29 cellular contexts compared by ENCODE assay signal in the genomic region with DNA sequence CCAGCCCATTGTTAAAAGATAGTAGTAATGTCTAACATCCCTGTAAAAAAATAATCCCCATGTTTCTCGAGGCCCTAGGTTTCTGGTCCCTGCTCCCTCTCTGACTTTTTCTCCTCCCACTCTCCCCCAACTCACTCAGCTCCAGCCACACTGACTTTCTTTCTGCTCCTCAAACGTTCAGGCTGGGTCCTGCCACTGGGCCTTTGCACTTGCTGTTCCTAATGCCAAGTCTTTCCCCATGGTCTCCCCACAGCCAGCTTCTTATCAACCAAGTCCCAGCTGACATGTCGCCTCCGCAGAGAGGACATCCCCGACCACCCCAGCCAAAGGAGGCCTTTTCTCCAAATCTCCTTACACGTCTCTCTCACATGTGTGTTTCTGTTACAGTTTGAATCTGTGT. TPM values are rescaled to one million over a fixed set of nuclear protein-coding genes. Genes with fewer than 3 reads are reported as not detected.
DNase-seq lines count a peak whose midpoint lies in the region; ATAC-seq, FAIRE-seq and TF ChIP-seq lines count a peak whose summit lies in the region.
"Had no signal": no experiment of that assay in that cellular context is flagged by ENCODE, and none has a peak within 500 bp of the region (broad histone marks: within the 10 kb centered on the region; RNA-seq: fewer than 3 reads in every experiment).

No MANE protein-coding gene starts in this region.

- in situ Hi-C loops in HepG2 (cut with HindIII; ENCODE audit: extremely low pct_ligation_motif_present, low pct_unique_long_range_greater_than_20kb), result no loop called here

- H3K36me3 Mint-ChIP-seq in activated T-helper 1 cell treated with anti-CD3 and anti-CD28 coated beads, Interleukin-12 subunit alpha, Interleukin-12 subunit beta, Interleukin-2, Interleukin-4 antibody, amounts not matched to agents 30 ng/mL and 10 ng/mL and 1 ng/mL, durations not matched to agents 14 hours and 24 hours and 36 hours (ENCODE audit: low read depth), result peaks cover 28% of the 10 kb centered on the region
- H3K36me3 Mint-ChIP-seq: memory B cell; naive thymus-derived CD8-positive, alpha-beta T cell had no signal

- H3K79me2 ChIP-seq in HepG2 (ENCODE audit: insufficient read depth, low read length) (no peaks in the 10 kb centered on the region), hepatocyte (no peaks in the 10 kb centered on the region)

- H3K9me3 Mint-ChIP-seq in activated T-helper 1 cell treated with anti-CD3 and anti-CD28 coated beads, Interleukin-12 subunit alpha, Interleukin-12 subunit beta, Interleukin-2, Interleukin-4 antibody, amounts not matched to agents 30 ng/mL and 10 ng/mL and 1 ng/mL, durations not matched to agents 14 hours and 24 hours and 36 hours, result peaks cover 20% of the 10 kb centered on the region
- H3K9me3 Mint-ChIP-seq: H9 had no signal

- BruUV-seq in HepG2 (replicated peaks; lab: Mats Ljungman, UMichigan), result no TSS peak

- H2AFZ ChIP-seq in HepG2 (ENCODE audit: low read length) (no peak overlapping the region), hepatocyte (no peak overlapping the region)

- H3K9me2 ChIP-seq in hepatocyte (replicated peaks; ENCODE audit: insufficient read depth), result no peaks in the 10 kb centered on the region

- FAIRE-seq in HepG2 (lab: Jason Lieb, UNC), result no peak
- FAIRE-seq: keratinocyte had no signal

- H3K4me2 ChIP-seq in HepG2 (ENCODE audit: low read depth, low read length) (no peak overlapping the region), hepatocyte (no peak overlapping the region)
- H3K4me2 ChIP-seq: KMS-11 had no signal

- H3K4me1 Mint-ChIP-seq in activated T-helper 1 cell treated with anti-CD3 and anti-CD28 coated beads, Interleukin-12 subunit alpha, Interleukin-12 subunit beta, Interleukin-2, Interleukin-4 antibody, amounts not matched to agents 30 ng/mL and 10 ng/mL and 1 ng/mL, durations not matched to agents 14 hours and 24 hours and 36 hours (ENCODE audit: low read depth), result peaks cover 77% of the 10 kb centered on the region

- H3K9ac ChIP-seq in HepG2 (ENCODE audit: insufficient read depth, low read depth, low read length), result no peak overlapping the region
- H3K9ac ChIP-seq: KMS-11 had no signal

- H4K20me1 ChIP-seq in HepG2 (ENCODE audit: insufficient read depth, low read length) (no peaks in the 10 kb centered on the region), hepatocyte (ENCODE audit: insufficient read depth, poor library complexity, severe bottlenecking) (no peaks in the 10 kb centered on the region)

- CTCF ChIA-PET in HepG2 (lab: Yijun Ruan, JAX; ENCODE audit: low intra/inter-chr PET ratio, low total read pairs), result no interaction called here

- TF ChIP-seq POLR2A in HepG2 (IDR thresholded peaks at IDR 0.05; ENCODE audit: insufficient read depth in 1 of 2, low read depth in 2 of 2, low read length in 2 of 2) (no peak), right lobe of liver (IDR thresholded peaks at IDR 0.05) (no peak)

- WGBS in HepG2 (ENCODE audit: low lambda C conversion rate), result 47% methylated on average over 6 of the region's 6 CpGs
- WGBS in right lobe of liver (ENCODE audit: insufficient coverage, low coverage, low lambda C conversion rate, missing lambda C conversion rate), result 87% methylated on average over 5 of the region's 6 CpGs
- WGBS in hepatocyte (ENCODE audit: low lambda C conversion rate, missing lambda C conversion rate), result 92% methylated on average over 6 of the region's 6 CpGs

- H3K27ac ChIP-seq in HepG2 (ENCODE audit: extremely low read length, insufficient read depth, low read length) (no peak overlapping the region), right lobe of liver (peak overlapping the region in 1 of 3 donors; percentile 64), hepatocyte (peak overlapping the region; percentile 86), tibial artery (peak overlapping the region; percentile 99 to 100)
- H3K27ac ChIP-seq: KMS-11, psoas muscle, spleen, upper lobe of right lung, VCaP had no signal

- ATAC-seq in HepG2 (no peak), right lobe of liver (no peak), HG03175 (IDR thresholded peaks at IDR 0.05; ENCODE audit: unreplicated experiment) (no peak)
- ATAC-seq: naive thymus-derived CD8-positive, alpha-beta T cell; psoas muscle; upper lobe of right lung had no signal

- H3K27ac Mint-ChIP-seq in activated T-helper 1 cell treated with anti-CD3 and anti-CD28 coated beads, Interleukin-12 subunit alpha, Interleukin-12 subunit beta, Interleukin-2, Interleukin-4 antibody, amounts not matched to agents 30 ng/mL and 10 ng/mL and 1 ng/mL, durations not matched to agents 14 hours and 24 hours and 36 hours, result peak overlapping the region; percentile 99
- H3K27ac Mint-ChIP-seq: H9, memory B cell had no signal

- H3K27me3 ChIP-seq in HepG2 (ENCODE audit: control insufficient read depth in 1 of 2, insufficient read depth in 2 of 2, low read length in 2 of 2) (no peaks in the 10 kb centered on the region; a peak in 3 of 5 replicates), right lobe of liver (no peaks in the 10 kb centered on the region), hepatocyte (no peaks in the 10 kb centered on the region), tibial artery (no peaks in the 10 kb centered on the region)
- H3K27me3 ChIP-seq: dorsolateral prefrontal cortex, upper lobe of right lung had no signal

- H3K36me3 ChIP-seq in HepG2 (replicated peaks in 1 of 2; ENCODE audit: control insufficient read depth in 1 of 2, insufficient read depth in 2 of 2, low read length in 2 of 2), result no peaks in the 10 kb centered on the region
- no peaks in the 10 kb centered on the region for H3K36me3 ChIP-seq in right lobe of liver
- H3K36me3 ChIP-seq in hepatocyte (replicated peaks; ENCODE audit: insufficient read depth, low read depth), result no peaks in the 10 kb centered on the region
- H3K36me3 ChIP-seq in tibial artery, result no peaks in the 10 kb centered on the region
- H3K36me3 ChIP-seq: spleen, upper lobe of right lung had no signal

- no peak overlapping the region for H3K4me3 ChIP-seq in HepG2 (replicated peaks in 1 of 3; ENCODE audit: insufficient read depth in 1 of 3, low read depth in 2 of 3, low read length in 3 of 3)
- no peak overlapping the region for H3K4me3 ChIP-seq in right lobe of liver
- no peak overlapping the region for H3K4me3 ChIP-seq in hepatocyte
- H3K4me3 ChIP-seq in tibial artery, result no peak overlapping the region
- H3K4me3 ChIP-seq: dorsolateral prefrontal cortex, psoas muscle, spleen, upper lobe of right lung had no signal

- intact Hi-C loops in HepG2 (cut with micrococcal nuclease; ENCODE audit: unreplicated experiment), result no loop called here
- intact Hi-C loops in right lobe of liver (cut with DNase I), result no loop called here
- intact Hi-C loops in activated T-helper 1 cell treated with anti-CD3 and anti-CD28 coated beads, Interleukin-12 subunit alpha, Interleukin-12 subunit beta, Interleukin-2, Interleukin-4 antibody, amounts not matched to agents 30 ng/mL and 10 ng/mL and 1 ng/mL, durations not matched to agents 14 hours and 24 hours and 36 hours (cut with micrococcal nuclease), result loop anchor here (2.0 to 10.0 kb wide), 2 partner anchors 17 to 525 kb away; partner anchors contain the start of gene UBE2V1
- intact Hi-C loops in tibial artery (cut with DNase I; ENCODE audit: low total_unique reads), result no loop called here

- H3K9me3 ChIP-seq in HepG2 (ENCODE audit: low read length), result no peaks in the 10 kb centered on the region
- H3K9me3 ChIP-seq in right lobe of liver, result no peaks in the 10 kb centered on the region
- no peaks in the 10 kb centered on the region for H3K9me3 ChIP-seq in hepatocyte (ENCODE audit: low read depth)
- H3K9me3 ChIP-seq in tibial artery, result no peaks in the 10 kb centered on the region
- H3K9me3 ChIP-seq: psoas muscle, spleen, upper lobe of right lung had no signal

- TF ChIP-seq CTCF in HepG2 (CRISPR knock-in tag; IDR thresholded peaks at IDR 0.05), result no peak
- no peak for TF ChIP-seq CTCF in right lobe of liver (IDR thresholded peaks at IDR 0.05)
- no peak for TF ChIP-seq CTCF in hepatocyte (IDR thresholded peaks at IDR 0.05; ENCODE audit: poor library complexity)
- no peak for TF ChIP-seq CTCF in tibial artery (IDR thresholded peaks at IDR 0.05)

- TF ChIP-seq RAD21 in HepG2 (CRISPR knock-in tag; IDR thresholded peaks at IDR 0.05), result no peak

- TF ChIP-seq EP300 in HepG2 (IDR thresholded peaks at IDR 0.05; ENCODE audit: low read depth in 2 of 2, low read length in 2 of 2) (no peak), HepG2 (CRISPR knock-in tag; IDR thresholded peaks at IDR 0.05; ENCODE audit: borderline replicate concordance) (no peak)

- peaks cover 4% of the 10 kb centered on the region for H3K27me3 Mint-ChIP-seq in activated T-helper 1 cell treated with anti-CD3 and anti-CD28 coated beads, Interleukin-12 subunit alpha, Interleukin-12 subunit beta, Interleukin-2, Interleukin-4 antibody, amounts not matched to agents 30 ng/mL and 10 ng/mL and 1 ng/mL, durations not matched to agents 14 hours and 24 hours and 36 hours (ENCODE audit: insufficient read depth)

- DNase-seq in HepG2 (ENCODE audit: low spot score) (no peak), right lobe of liver (no peak), hepatocyte (ENCODE audit: low spot score) (no peak), tibial artery (no peak), NCI-H2196 treated with DMSO at 0.1 percent for 48 hours (lab: John Stamatoyannopoulos, UW; ENCODE audit: unreplicated experiment) (no peak), hepatic stellate cell (ENCODE audit: low spot score) (no peak)
- no peak for DNase-seq in activated T-helper 1 cell treated with anti-CD3 and anti-CD28 coated beads, Interleukin-12 subunit alpha, Interleukin-12 subunit beta, Interleukin-2, Interleukin-4 antibody, amounts not matched to agents 30 ng/mL and 10 ng/mL and 1 ng/mL, durations not matched to agents 14 hours and 24 hours and 36 hours (ENCODE audit: low spot score)
- DNase-seq: activated CD8-positive, alpha-beta memory T cell treated with anti-CD3 and anti-CD28 coated beads for 24 hours; activated effector memory CD4-positive, alpha-beta T cell treated with Interleukin-2 at 50 U/mL for 16 hours; amygdala; Calu3; dorsolateral prefrontal cortex; H9; naive thymus-derived CD8-positive, alpha-beta T cell; NCI-H187 treated with DMSO at 0.1 percent for 48 hours; NCI-H2227 treated with DMSO at 0.1 percent for 48 hours; NCI-H774; psoas muscle; SHP77; spleen; stimulated activated CD4-positive, alpha-beta T cell treated with anti-CD3 and anti-CD28 coated beads, Interleukin-4, amount 100 ng/mL, for 24 hours; upper lobe of right lung had no signal

- POLR2A ChIA-PET in HepG2 (lab: Yijun Ruan, JAX), result interaction anchor here (0.6 to 1.7 kb wide), 2 partner anchors 11 to 14 kb away, joined by 3 to 5 read pairs; no protein-coding TSS in a partner anchor

- no peak overlapping the region for H3K4me3 Mint-ChIP-seq in activated T-helper 1 cell treated with anti-CD3 and anti-CD28 coated beads, Interleukin-12 subunit alpha, Interleukin-12 subunit beta, Interleukin-2, Interleukin-4 antibody, amounts not matched to agents 30 ng/mL and 10 ng/mL and 1 ng/mL, durations not matched to agents 14 hours and 24 hours and 36 hours
- H3K4me3 Mint-ChIP-seq: H9; memory B cell; naive thymus-derived CD8-positive, alpha-beta T cell had no signal

- H3K4me1 ChIP-seq in HepG2 (ENCODE audit: insufficient read depth, low read length), result peaks cover 34% of the 10 kb centered on the region
- peaks cover 0 to 12% (median 6%) of the 10 kb centered on the region in 4 donors for H3K4me1 ChIP-seq in right lobe of liver
- H3K4me1 ChIP-seq in hepatocyte (ENCODE audit: insufficient read depth), result peaks cover 35% of the 10 kb centered on the region
- H3K4me1 ChIP-seq in tibial artery, result peaks cover 4 to 87% (median 58%) of the 10 kb centered on the region in 4 donors
- H3K4me1 ChIP-seq: psoas muscle had no signal

RNA-seq across cellular contexts. Expression of gene PTGIS, which starts 21.8 kb away (rescaled TPM):
- total RNA-seq in HepG2 (2016; rRNA removed; fragmentation: Illumina TruSeq; extraction: Trizol) (not detected in 2 replicates), right lobe of liver (10 to 100 TPM in 5 of 6 experiments, 1 to 10 TPM in 1; 9.0 to 30.5 (median 13.7) TPM), hepatocyte (22.5 and 26.1 TPM in 2 replicates)
- total RNA-seq in HepG2 (2016; cell fraction: cytosol; rRNA removed; fragmentation: Illumina TruSeq; extraction: Trizol; ENCODE audit: low read depth), result not detected in 2 replicates
- total RNA-seq in HepG2 (2016; cell fraction: insoluble cytoplasmic fraction; rRNA removed; fragmentation: Illumina TruSeq; extraction: Trizol), result not detected in 2 replicates
- not detected in 2 replicates for total RNA-seq in HepG2 (2016; cell fraction: membrane; rRNA removed; fragmentation: Illumina TruSeq; extraction: Trizol)
- total RNA-seq in HepG2 (2016; cell fraction: nucleus; rRNA removed; fragmentation: Illumina TruSeq; extraction: Trizol), result not detected in 2 replicates
- polyA plus RNA-seq in HepG2 (2011; rRNA removed) (not detected in 2 replicates), hepatocyte (25.4 and 27.4 TPM in 2 replicates)
- polyA plus RNA-seq in HepG2 (2011; cell fraction: cytosol; rRNA removed), result not detected in 2 replicates
- not detected in 2 replicates for polyA plus RNA-seq in HepG2 (2011; cell fraction: nucleus; rRNA removed)
- not detected in 2 replicates for polyA plus RNA-seq in HepG2 (2012)
- polyA plus RNA-seq in HepG2 (2016; cell fraction: cytosol; fragmentation: Illumina TruSeq; extraction: Trizol; ENCODE audit: low read depth), result not detected in 2 replicates
- not detected in 2 replicates for polyA plus RNA-seq in HepG2 (2016; cell fraction: insoluble cytoplasmic fraction; fragmentation: Illumina TruSeq; extraction: Trizol; ENCODE audit: low read depth)
- not detected in 2 replicates for polyA plus RNA-seq in HepG2 (2016; cell fraction: membrane; fragmentation: Illumina TruSeq; extraction: Trizol; ENCODE audit: low read depth)
- polyA plus RNA-seq in HepG2 (2016; cell fraction: nucleus; fragmentation: Illumina TruSeq; extraction: Trizol; ENCODE audit: insufficient read depth, low read depth), result not detected in 2 replicates
- polyA minus RNA-seq in HepG2 (2011; rRNA and poly(A)+ RNA removed; ENCODE audit: low replicate concordance), result not detected in 2 replicates
- polyA minus RNA-seq in HepG2 (2011; cell fraction: cytosol; rRNA and poly(A)+ RNA removed), result not detected in 2 replicates
- not detected in 2 replicates for polyA minus RNA-seq in HepG2 (2011; cell fraction: nucleus; rRNA and poly(A)+ RNA removed)
- 40.6 and 43.6 TPM in 2 replicates for total RNA-seq in activated T-helper 1 cell treated with anti-CD3 and anti-CD28 coated beads, Interleukin-12 subunit alpha, Interleukin-12 subunit beta, Interleukin-2, Interleukin-4 antibody, amounts not matched to agents 30 ng/mL and 10 ng/mL and 1 ng/mL, durations not matched to agents 14 hours and 24 hours and 36 hours
- total RNA-seq: HT-29; naive thymus-derived CD8-positive, alpha-beta T cell; OCI-LY7 had no signal
- polyA plus RNA-seq: keratinocyte; naive thymus-derived CD8-positive, alpha-beta T cell had no signal

Comparison
In these comparisons a context has a peak if more than half of its experiments do, and no peak if none do; other contexts are left out.
1. RNA of gene PTGIS, which starts 21.8 kb away (total RNA-seq): 40.6 to 43.6 TPM in activated T-helper 1 cell treated with anti-CD3 and anti-CD28 coated beads, Interleukin-12 subunit alpha, Interleukin-12 subunit beta, Interleukin-2, Interleukin-4 antibody, amounts not matched to agents 30 ng/mL and 10 ng/mL and 1 ng/mL, durations not matched to agents 14 hours and 24 hours and 36 hours, 22.5 to 26.1 TPM in hepatocyte and 9.0 to 30.5 TPM in right lobe of liver; not detected in HepG2; every median in the first group is over 4 times any median in the second.